Comparison of ENCODE assay signal across 17 cellular contexts in the genomic region with DNA sequence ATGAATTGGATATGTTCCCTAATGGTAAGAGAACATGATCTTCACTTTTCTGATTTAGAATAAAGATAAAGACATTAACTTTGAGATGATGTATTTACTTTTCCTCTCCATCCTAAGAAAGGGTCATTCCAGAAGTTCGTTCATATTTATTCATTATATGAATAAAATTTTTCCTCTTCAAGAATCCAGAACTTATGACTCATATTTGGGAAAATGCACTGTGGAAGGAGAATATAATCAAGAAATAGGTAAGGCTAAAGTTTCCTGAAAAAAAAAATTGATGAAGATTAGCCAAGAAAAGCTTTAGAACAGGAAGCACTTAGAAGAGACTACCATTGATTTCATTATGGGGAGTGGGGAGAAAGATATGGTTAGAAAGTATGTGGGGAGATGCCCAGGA.
"Had no signal": no experiment of that assay in that cellular context is flagged by ENCODE, and none has a peak within 500 bp of the region (broad histone marks: within the 10 kb centered on the region; RNA-seq: fewer than 3 reads in every experiment).

No MANE protein-coding gene starts in this region.

- H3K27ac ChIP-seq: neural progenitor cell, ovary, psoas muscle had no signal

- DNase-seq: activated CD4-positive, alpha-beta T cell treated with anti-CD3 and anti-CD28 coated beads for 1 hour; activated gamma-delta T cell treated with Interleukin-2 at 50 U/mL for 16 hours; activated T-cell treated with anti-CD3 and anti-CD28 coated beads, Interleukin-2, amount 50 U/mL, for 1 hour; cerebellar nuclear complex; effector CD4-positive, alpha-beta T cell; hippocampal formation; kidney glomerular epithelial cell; left lung; naive thymus-derived CD8-positive, alpha-beta T cell; ovary; psoas muscle; right cardiac atrium; stimulated activated CD4-positive, alpha-beta T cell treated with anti-CD3 and anti-CD28 coated beads, Interleukin-12 subunit alpha, Interleukin-12 subunit beta, amount 100 ng/mL, for 4 hours; T-helper 1 cell; trophoblast cell; uterus had no signal

- H3K4me2 ChIP-seq: neural progenitor cell had no signal

- H3K27me3 ChIP-seq: left lung, neural progenitor cell, ovary, uterus had no signal

- H3K4me1 ChIP-seq: neural progenitor cell, uterus had no signal

- H3K36me3 ChIP-seq: left lung, neural progenitor cell, ovary, uterus had no signal

- H3K9ac ChIP-seq: neural progenitor cell had no signal

- H3K9me3 ChIP-seq: left lung, ovary, psoas muscle, uterus had no signal

- H3K4me3 ChIP-seq: left lung, neural progenitor cell, ovary, psoas muscle, uterus had no signal

- H2AFZ ChIP-seq: neural progenitor cell had no signal

- ATAC-seq: left lung; naive thymus-derived CD8-positive, alpha-beta T cell; psoas muscle; right cardiac atrium had no signal
